ENCODE assay signal across 15 cellular contexts in the genomic region with DNA sequence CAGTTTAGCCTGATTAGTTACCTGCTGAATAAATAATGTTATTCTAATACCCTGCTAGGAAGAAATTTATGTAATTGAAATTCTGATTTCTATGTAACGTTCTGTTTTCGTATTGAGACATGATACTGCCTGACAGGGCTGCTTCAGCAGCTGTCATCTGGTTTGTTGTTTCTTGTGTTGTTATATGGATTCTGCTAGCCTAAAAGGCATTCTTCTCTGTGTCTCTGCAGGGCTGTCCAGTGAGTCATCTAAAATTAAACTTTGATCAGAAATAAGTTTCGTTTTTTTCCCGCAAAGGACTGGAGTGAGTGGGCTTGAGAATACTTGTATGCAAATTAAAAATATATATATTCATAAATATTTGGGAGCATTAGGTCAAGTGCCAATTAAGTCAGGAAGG.
DNase-seq lines count a peak whose midpoint lies in the region; ATAC-seq and TF ChIP-seq lines count a peak whose summit lies in the region.
"Had no signal": no experiment of that assay in that cellular context is flagged by ENCODE, and none has a peak within 500 bp of the region (broad histone marks: within the 10 kb centered on the region; RNA-seq: fewer than 3 reads in every experiment).

No MANE protein-coding gene starts in this region.

- peak overlapping the region; percentile 1 to 28 (median 17) for H3K9ac ChIP-seq in skeletal muscle tissue (ENCODE audit: low read depth in 1 of 3, low read length in 3 of 3)

- no peaks in the 10 kb centered on the region for H3K27me3 Mint-ChIP-seq in T-cell
- H3K27me3 Mint-ChIP-seq: activated CD4-positive, alpha-beta T cell treated with anti-CD3 and anti-CD28 coated beads for 36 hours had no signal

- peak in 1 of 2 donors; percentile 26 for DNase-seq in cardiac muscle cell (ENCODE audit: low read depth in 1 of 2, low spot score in 1 of 2)
- no peak for DNase-seq in Right ventricle myocardium inferior (ENCODE audit: missing footprints)
- DNase-seq in T-cell = no peak
- DNase-seq in fibroblast of villous mesenchyme (ENCODE audit: low read depth) = peak; percentile 50
- no peak for DNase-seq in Peyer's patch
- no peak for DNase-seq in stimulated activated CD4-positive, alpha-beta T cell treated with anti-CD3 and anti-CD28 coated beads, Interleukin-4, amount 100 ng/mL, for 4 hours
- DNase-seq in pons (ENCODE audit: low spot score) = no peak
- DNase-seq: activated CD4-positive, alpha-beta T cell treated with anti-CD3 and anti-CD28 coated beads for 36 hours; activated gamma-delta T cell treated with Interleukin-2 at 50 U/mL for 16 hours; colonic mucosa; NCI-H187 treated with DMSO at 0.1 percent for 48 hours; upper lobe of right lung had no signal

- H3K36me3 ChIP-seq in cardiac muscle cell (no peaks in the 10 kb centered on the region), skeletal muscle tissue (ENCODE audit: control insufficient read depth in 3 of 3, insufficient read depth in 3 of 3, low read length in 3 of 3) (peaks cover 0 to 3% (median 0%) of the 10 kb centered on the region in 3 donors), Peyer's patch (no peaks in the 10 kb centered on the region)
- H3K36me3 ChIP-seq: colonic mucosa, upper lobe of right lung had no signal

- peak overlapping the region; percentile 61 for H3K27ac ChIP-seq in cardiac muscle cell
- H3K27ac ChIP-seq in skeletal muscle tissue (ENCODE audit: low read depth, low read length) = peak overlapping the region; percentile 38
- H3K27ac ChIP-seq in Peyer's patch = no peak overlapping the region
- H3K27ac ChIP-seq: colonic mucosa, upper lobe of right lung had no signal

- peaks cover 89 to 93% (median 90%) of the 10 kb centered on the region in 3 donors for H3K4me1 Mint-ChIP-seq in T-cell

- H3K4me3 Mint-ChIP-seq in T-cell = peak overlapping the region in 1 of 3 donors; percentile 24
- H3K4me3 Mint-ChIP-seq: activated CD4-positive, alpha-beta T cell treated with anti-CD3 and anti-CD28 coated beads for 36 hours had no signal

- no peak overlapping the region for H3K4me3 ChIP-seq in cardiac muscle cell
- no peak overlapping the region for H3K4me3 ChIP-seq in fibroblast of villous mesenchyme (ENCODE audit: low read depth, low read length)
- peak overlapping the region in 1 of 3 donors; percentile 4 for H3K4me3 ChIP-seq in skeletal muscle tissue (ENCODE audit: low read length in 3 of 3)
- no peak overlapping the region for H3K4me3 ChIP-seq in Peyer's patch
- H3K4me3 ChIP-seq: colonic mucosa, K562, upper lobe of right lung had no signal

- H3K9me3 ChIP-seq in cardiac muscle cell (ENCODE audit: low read depth) (no peaks in the 10 kb centered on the region), skeletal muscle tissue (ENCODE audit: control insufficient read depth in 3 of 3, low read length in 3 of 3) (no peaks in the 10 kb centered on the region), Peyer's patch (no peaks in the 10 kb centered on the region)
- H3K9me3 ChIP-seq: colonic mucosa, upper lobe of right lung had no signal

- no peak for TF ChIP-seq POLR2A in Peyer's patch (IDR thresholded peaks at IDR 0.05)

- intact Hi-C loops in Right ventricle myocardium inferior (cut with DNase I) = no loop called here

- H3K4me1 ChIP-seq in cardiac muscle cell (ENCODE audit: low read depth) = peaks cover 71% of the 10 kb centered on the region
- H3K4me1 ChIP-seq in skeletal muscle tissue (ENCODE audit: control insufficient read depth in 3 of 3, insufficient read depth in 3 of 3, low read length in 3 of 3) = peaks cover 64 to 81% (median 74%) of the 10 kb centered on the region in 3 donors
- peaks cover 0 to 62% (median 7%) of the 10 kb centered on the region in 4 donors for H3K4me1 ChIP-seq in Peyer's patch
- H3K4me1 ChIP-seq: colonic mucosa had no signal

- POLR2A ChIA-PET in T-cell (lab: Charles Lee) = interaction anchor here in 1 of 2 donors (1.4 kb wide), 1 partner anchor 12 kb away, joined by 4 read pairs; no protein-coding TSS in a partner anchor

- no peak for TF ChIP-seq CTCF in cardiac muscle cell (IDR thresholded peaks at IDR 0.05; ENCODE audit: low read depth, low read length)
- TF ChIP-seq CTCF in fibroblast of villous mesenchyme (IDR thresholded peaks at IDR 0.05; ENCODE audit: insufficient read depth, low read depth, low read length) = no peak
- TF ChIP-seq CTCF in Peyer's patch (IDR thresholded peaks at IDR 0.05) = no peak

- CTCF ChIA-PET in T-cell (lab: Charles Lee) = no interaction called here

- H3K27me3 ChIP-seq in cardiac muscle cell (no peaks in the 10 kb centered on the region), skeletal muscle tissue (ENCODE audit: control insufficient read depth in 3 of 3, insufficient read depth in 3 of 3, low read length in 3 of 3) (no peaks in the 10 kb centered on the region), Peyer's patch (no peaks in the 10 kb centered on the region)
- H3K27me3 ChIP-seq: colonic mucosa, upper lobe of right lung had no signal

- ATAC-seq in Right ventricle myocardium inferior (no peak), T-cell (replicated peaks in 1 of 4) (no peak)
- ATAC-seq: activated CD4-positive, alpha-beta T cell treated with anti-CD3 and anti-CD28 coated beads for 36 hours; upper lobe of right lung had no signal

- H3K36me3 Mint-ChIP-seq in T-cell = peaks cover 3% of the 10 kb centered on the region

- H3K9me3 Mint-ChIP-seq in T-cell = no peaks in the 10 kb centered on the region
- H3K9me3 Mint-ChIP-seq: neural crest cell had no signal

- peak overlapping the region; percentile 68 to 70 for H3K27ac Mint-ChIP-seq in T-cell

Comparison
In these comparisons a context has a peak if more than half of its experiments do, and no peak if none do; other contexts are left out.
1. H3K27ac ChIP-seq: peak in cardiac muscle cell (single experiment) and skeletal muscle tissue (single experiment); none in Peyer's patch (0 of 4).